In genomic region chr3:152315623-152316022, GRCh38 we compare ENCODE assay signal across 14 cellular contexts. TPM values are rescaled to one million over a fixed set of nuclear protein-coding genes. Genes with fewer than 3 reads are reported as not detected.
DNase-seq lines count a peak whose midpoint lies in the region; ATAC-seq, FAIRE-seq and TF ChIP-seq lines count a peak whose summit lies in the region.
"Had no signal": no experiment of that assay in that cellular context is flagged by ENCODE, and none has a peak within 500 bp of the region (broad histone marks: within the 10 kb centered on the region; RNA-seq: fewer than 3 reads in every experiment).

No MANE protein-coding gene starts in this region.

- H3K27me3 ChIP-seq in keratinocyte (ENCODE audit: control insufficient read depth, extremely low read depth, insufficient read depth, low read length): no peaks in the 10 kb centered on the region
- H3K27me3 ChIP-seq in stomach: no peaks in the 10 kb centered on the region
- no peaks in the 10 kb centered on the region for H3K27me3 ChIP-seq in BE2C
- H3K27me3 ChIP-seq: Peyer's patch had no signal

- no peak for FAIRE-seq in keratinocyte (lab: Jason Lieb, UNC)
- FAIRE-seq: TTC549 had no signal

- peak overlapping the region; percentile 20 for H3K4me2 ChIP-seq in keratinocyte (ENCODE audit: control insufficient read depth, extremely low read depth, insufficient read depth, low read depth, low read length)

- intact Hi-C loops in stomach (cut with DNase I; ENCODE audit: low total_unique reads): no loop called here

- TF ChIP-seq POLR2A in stomach (IDR thresholded peaks at IDR 0.05): no peak

- H3K27ac ChIP-seq in keratinocyte (ENCODE audit: control insufficient read depth, insufficient read depth, low read length) (no peak overlapping the region), stomach (peak overlapping the region in 4 of 5 donors; percentile 8 to 66 (median 44))

- TF ChIP-seq EP300 in stomach (IDR thresholded peaks at IDR 0.05): no peak

- H3K36me3 ChIP-seq in keratinocyte (ENCODE audit: control insufficient read depth in 2 of 2, extremely low read depth in 1 of 2, insufficient read depth in 2 of 2, low read length in 2 of 2) (peaks cover 0 to 5% of the 10 kb centered on the region in 2 experiments), stomach (no peaks in the 10 kb centered on the region), BE2C (no peaks in the 10 kb centered on the region)
- H3K36me3 ChIP-seq: Peyer's patch had no signal

- peak overlapping the region; percentile 32 for H2AFZ ChIP-seq in keratinocyte (ENCODE audit: control insufficient read depth, low read length)

- H3K4me3 ChIP-seq in keratinocyte (ENCODE audit: control insufficient read depth in 2 of 3, extremely low read depth in 1 of 3, insufficient read depth in 2 of 3, low read depth in 1 of 3, low read length in 3 of 3): no peak overlapping the region
- H3K4me3 ChIP-seq in stomach: no peak overlapping the region
- H3K4me3 ChIP-seq in BE2C (ENCODE audit: low read depth, low read length): no peak overlapping the region
- H3K4me3 ChIP-seq: Peyer's patch had no signal

- H3K79me2 ChIP-seq in keratinocyte (ENCODE audit: control insufficient read depth, insufficient read depth, low read length): peaks cover 76% of the 10 kb centered on the region

- DNase-seq in activated CD4-positive, alpha-beta T cell treated with anti-CD3 and anti-CD28 coated beads for 4 hours: peak; percentile 42 to 46
- no peak for DNase-seq in activated CD4-positive, alpha-beta T cell treated with anti-CD3 and anti-CD28 coated beads, Interleukin-2, amount 50 U/mL, for 48 hours
- DNase-seq in astrocyte of the hippocampus (ENCODE audit: low read depth, low spot score) (peak; percentile 42), keratinocyte (ENCODE audit: low read depth, low spot score) (no peak), stomach (no peak), BE2C (no peak)
- DNase-seq: 8988T, activated gamma-delta T cell treated with Interleukin-2 at 50 U/mL for 16 hours, DMS79 treated with DMSO at 0.1 percent for 48 hours, NCI-H1092, Peyer's patch had no signal

- no peaks in the 10 kb centered on the region for H3K9me3 ChIP-seq in keratinocyte (ENCODE audit: control insufficient read depth, low read depth, low read length)
- H3K9me3 ChIP-seq in stomach: no peaks in the 10 kb centered on the region
- no peaks in the 10 kb centered on the region for H3K9me3 ChIP-seq in BE2C
- H3K9me3 ChIP-seq: Peyer's patch had no signal

- no peaks in the 10 kb centered on the region for H3K9me1 ChIP-seq in keratinocyte (ENCODE audit: control insufficient read depth, extremely low read depth, insufficient read depth, low read length)

- no peaks in the 10 kb centered on the region for H4K20me1 ChIP-seq in keratinocyte (ENCODE audit: control insufficient read depth, extremely low read depth, insufficient read depth, low read length)

- 61 to 71% (median 64%) methylated on average over 6 of the region's 6 CpGs for WGBS in stomach, 5 donors

- H3K4me1 ChIP-seq in keratinocyte (ENCODE audit: control insufficient read depth, extremely low read depth, insufficient read depth, low read length) (peaks cover 11% of the 10 kb centered on the region), stomach (peaks cover 15 to 86% (median 50%) of the 10 kb centered on the region in 4 donors), BE2C (peaks cover 5% of the 10 kb centered on the region)

- dilution Hi-C loops in keratinocyte (cut with MboI; ENCODE audit: extremely low pct_ligation_motif_present, low sequenced_read_pairs): no loop called here

- H3K9ac ChIP-seq in keratinocyte (ENCODE audit: control insufficient read depth, extremely low read depth, insufficient read depth, low read length): no peak overlapping the region

- no peak for ATAC-seq in HG03439 (IDR thresholded peaks at IDR 0.05; ENCODE audit: unreplicated experiment)
- no peak for ATAC-seq in GM18867 (IDR thresholded peaks at IDR 0.05; ENCODE audit: unreplicated experiment)

- TF ChIP-seq CTCF in keratinocyte (optimal IDR thresholded peaks at IDR 0.05 in 1 of 3, IDR thresholded peaks at IDR 0.05 in 1 of 3, conservative IDR thresholded peaks at IDR 0.05 in 1 of 3; ENCODE audit: extremely low read depth in 1 of 3, insufficient read depth in 2 of 3, low read length in 3 of 3): no peak
- no peak for TF ChIP-seq CTCF in stomach (IDR thresholded peaks at IDR 0.05)
- TF ChIP-seq CTCF in BE2C (IDR thresholded peaks at IDR 0.05; ENCODE audit: low read depth, low read length): no peak

RNA-seq across cellular contexts. Expression of gene MBNL1, which starts 46.9 kb away (rescaled TPM):
- 56.4 to 71.2 TPM (median 58.3 TPM) in 3 replicates for polyA plus RNA-seq in keratinocyte
- 46.2 TPM for polyA plus RNA-seq in keratinocyte (2011; ENCODE audit: low read depth)
- polyA plus RNA-seq in keratinocyte (2011; cell fraction: cytosol; rRNA removed): 49.0 and 54.8 TPM in 2 replicates
- polyA plus RNA-seq in keratinocyte (2011; cell fraction: nucleus; rRNA removed): 76.5 and 82.3 TPM in 2 replicates
- polyA plus RNA-seq in keratinocyte (2012; ENCODE audit: low replicate concordance): 26.3 and 45.5 TPM in 2 replicates
- 98.5 to 233 TPM (median 221 TPM) in 3 replicates for polyA minus RNA-seq in keratinocyte
- 130 TPM for polyA minus RNA-seq in keratinocyte (2011; cell fraction: cytosol; rRNA and poly(A)+ RNA removed)
- 153 and 237 TPM in 2 replicates for polyA minus RNA-seq in keratinocyte (2011; cell fraction: nucleus; rRNA and poly(A)+ RNA removed)
- 100 to 1,000 TPM in 4 of 5 donors, 10 to 100 TPM in 1; 95.0 to 379 (median 325) TPM for total RNA-seq in stomach
- 10 to 100 TPM; 25.7 to 39.3 (median 29.2) TPM for polyA plus RNA-seq in stomach
- polyA plus RNA-seq in BE2C (2012; ENCODE audit: insufficient read depth, insufficient read length, low read depth): 41.6 TPM

Comparison
In these comparisons a context has a peak if more than half of its experiments do, and no peak if none do; other contexts are left out.
1. DNase-seq: peak in activated CD4-positive, alpha-beta T cell treated with anti-CD3 and anti-CD28 coated beads for 4 hours (2 of 2) and astrocyte of the hippocampus (single experiment); none in activated CD4-positive, alpha-beta T cell treated with anti-CD3 and anti-CD28 coated beads, Interleukin-2, amount 50 U/mL, for 48 hours (0 of 2), keratinocyte (single experiment), stomach (single experiment) and BE2C (single experiment).